22 cellular contexts compared by ENCODE assay signal in the genomic region with DNA sequence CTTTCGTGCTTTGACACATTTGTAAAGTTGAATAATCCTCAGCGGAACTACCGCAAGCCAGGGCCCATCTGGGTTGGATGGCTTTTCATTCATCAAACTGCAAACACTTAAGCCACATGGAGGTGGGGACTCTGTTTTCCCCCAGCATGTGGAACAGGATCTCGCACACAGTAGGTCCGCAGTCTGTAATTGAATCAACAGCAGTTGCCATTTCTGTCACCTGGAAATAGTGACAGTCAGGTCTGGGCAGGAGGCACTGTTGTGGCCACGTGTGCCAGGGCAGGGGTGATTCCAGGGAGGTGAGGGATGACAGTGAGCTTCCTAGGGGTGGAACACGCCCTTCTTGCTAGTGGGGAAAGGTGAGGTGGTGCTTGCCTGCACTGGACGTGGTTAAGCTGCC. TPM values are rescaled to one million over a fixed set of nuclear protein-coding genes. Genes with fewer than 3 reads are reported as not detected.
DNase-seq lines count a peak whose midpoint lies in the region; ATAC-seq, FAIRE-seq and TF ChIP-seq lines count a peak whose summit lies in the region.
"Had no signal": no experiment of that assay in that cellular context is flagged by ENCODE, and none has a peak within 500 bp of the region (broad histone marks: within the 10 kb centered on the region; RNA-seq: fewer than 3 reads in every experiment).

No MANE protein-coding gene starts in this region.

- no peak for ATAC-seq in K562
- ATAC-seq in GM18870 (IDR thresholded peaks at IDR 0.05; ENCODE audit: unreplicated experiment), result no peak
- ATAC-seq: GM12878 had no signal

- in situ Hi-C loops in K562 (cut with MboI), result no loop called here

- no peak for TF ChIP-seq RAD21 in K562 (CRISPR knock-in tag; conservative IDR thresholded peaks at IDR 0.05 in 1 of 2, IDR thresholded peaks at IDR 0.05 in 1 of 2)

- H2AFZ ChIP-seq in K562 (ENCODE audit: low read depth, low read length), result no peak overlapping the region
- H2AFZ ChIP-seq: GM23248 had no signal

- intact Hi-C loops in K562 (cut with micrococcal nuclease), result no loop called here
- intact Hi-C loops in activated CD4-positive, alpha-beta memory T cell treated with anti-CD3 and anti-CD28 coated beads for 36 hours (cut with micrococcal nuclease), result no loop called here

- H3K27ac Mint-ChIP-seq in osteocyte (ENCODE audit: unreplicated experiment), result no peak overlapping the region
- no peak overlapping the region for H3K27ac Mint-ChIP-seq in activated CD4-positive, alpha-beta memory T cell treated with anti-CD3 and anti-CD28 coated beads for 36 hours
- H3K27ac Mint-ChIP-seq: CD4-positive, CD25-positive, alpha-beta regulatory T cell; CD8-positive, alpha-beta memory T cell had no signal

- CTCF ChIA-PET in K562 (lab: Yijun Ruan, JAX; ENCODE audit: low intra/inter-chr PET ratio), result no interaction called here
- CTCF ChIA-PET in activated CD4-positive, alpha-beta memory T cell treated with anti-CD3 and anti-CD28 coated beads for 36 hours (lab: Charles Lee), result no interaction called here

- H3K9me1 ChIP-seq in K562 (ENCODE audit: control insufficient read depth, insufficient read depth, low read length), result no peaks in the 10 kb centered on the region

- no peaks in the 10 kb centered on the region for H4K20me1 ChIP-seq in K562 (replicated peaks; ENCODE audit: control insufficient read depth, insufficient read depth, low read length)

- no peak overlapping the region for H3K4me2 ChIP-seq in K562 (ENCODE audit: insufficient read depth, low read length)

- H3K27me3 Mint-ChIP-seq in osteocyte (ENCODE audit: unreplicated experiment), result peaks cover 14% of the 10 kb centered on the region
- H3K27me3 Mint-ChIP-seq in activated CD4-positive, alpha-beta memory T cell treated with anti-CD3 and anti-CD28 coated beads for 36 hours, result peaks cover 4% of the 10 kb centered on the region
- H3K27me3 Mint-ChIP-seq: CD4-positive, CD25-positive, alpha-beta regulatory T cell had no signal

- POLR2A ChIA-PET in K562 (lab: Yijun Ruan, JAX), result no interaction called here
- POLR2A ChIA-PET in activated CD4-positive, alpha-beta memory T cell treated with anti-CD3 and anti-CD28 coated beads for 36 hours (lab: Charles Lee), result no interaction called here

- H3K79me2 ChIP-seq in K562 (ENCODE audit: control insufficient read depth, insufficient read depth, low read length), result no peaks in the 10 kb centered on the region

- TF ChIP-seq CTCF in K562 (IDR thresholded peaks at IDR 0.05 in 2 of 3, conservative IDR thresholded peaks at IDR 0.05 in 1 of 3; ENCODE audit: insufficient read depth in 2 of 3, low read depth in 1 of 3, low read length in 3 of 3) (no peak), osteocyte (IDR thresholded peaks at IDR 0.05) (no peak)

- 24% methylated on average over 8 of the region's 8 CpGs for WGBS in K562 (ENCODE audit: insufficient coverage, low coverage, missing lambda C conversion rate)

- DNase-seq in K562 (ENCODE audit: extremely low read depth in 1 of 4, low spot score in 3 of 4) (no peak), ecto neural progenitor cell (ENCODE audit: low spot score) (peak; percentile 16), osteocyte (ENCODE audit: extremely low spot score, unreplicated experiment) (peak; percentile 63), NCI-H1105 treated with DMSO at 0.1 percent for 48 hours (lab: John Stamatoyannopoulos, UW) (no peak)
- DNase-seq in activated CD4-positive, alpha-beta memory T cell treated with anti-CD3 and anti-CD28 coated beads for 36 hours, result no peak
- DNase-seq: ACHN; BE2C; C1 segment of cervical spinal cord; CD4-positive, CD25-positive, alpha-beta regulatory T cell; CD8-positive, alpha-beta memory T cell; COR-L47; DMS 273 treated with DMSO at 0.1 percent for 48 hours; DMS53; DND-41; EL; GM23248; HCEC 1CT had no signal

- H3K4me1 Mint-ChIP-seq in osteocyte (ENCODE audit: unreplicated experiment), result no peaks in the 10 kb centered on the region
- H3K4me1 Mint-ChIP-seq in activated CD4-positive, alpha-beta memory T cell treated with anti-CD3 and anti-CD28 coated beads for 36 hours (ENCODE audit: low read depth), result no peaks in the 10 kb centered on the region
- H3K4me1 Mint-ChIP-seq: CD4-positive, CD25-positive, alpha-beta regulatory T cell; CD8-positive, alpha-beta memory T cell had no signal

- no peaks in the 10 kb centered on the region for H3K36me3 ChIP-seq in K562 (ENCODE audit: control insufficient read depth, insufficient read depth, low read length)
- H3K36me3 ChIP-seq: BE2C had no signal

- no peaks in the 10 kb centered on the region for H3K9me3 ChIP-seq in K562 (replicated peaks; ENCODE audit: control insufficient read depth, insufficient read depth, low read depth, low read length)
- H3K9me3 ChIP-seq: BE2C had no signal

- TF ChIP-seq EP300 in K562 (IDR thresholded peaks at IDR 0.05; ENCODE audit: low read length), result no peak

- no peak overlapping the region for H3K27ac ChIP-seq in K562 (ENCODE audit: extremely low read depth, low read depth, low read length)
- H3K27ac ChIP-seq: GM23248, HL-60 had no signal

- H3K27me3 ChIP-seq in K562 (ENCODE audit: control insufficient read depth in 2 of 2, insufficient read depth in 2 of 2, low read length in 2 of 2), result peaks cover 15 to 68% of the 10 kb centered on the region in 2 experiments; a peak in 4 of 5 replicates
- H3K27me3 ChIP-seq: BE2C had no signal

- no peak overlapping the region for H3K9ac ChIP-seq in K562 (ENCODE audit: insufficient read depth in 1 of 2, low read depth in 2 of 2, low read length in 2 of 2)
- H3K9ac ChIP-seq: GM23248 had no signal

- FAIRE-seq in K562 (lab: Jason Lieb, UNC), result no peak
- FAIRE-seq: A204.1, GM12878 had no signal

- H3K9me3 Mint-ChIP-seq in osteocyte (ENCODE audit: unreplicated experiment), result peaks cover 4% of the 10 kb centered on the region
- no peaks in the 10 kb centered on the region for H3K9me3 Mint-ChIP-seq in activated CD4-positive, alpha-beta memory T cell treated with anti-CD3 and anti-CD28 coated beads for 36 hours
- H3K9me3 Mint-ChIP-seq: CD8-positive, alpha-beta memory T cell had no signal

- no peaks in the 10 kb centered on the region for H3K36me3 Mint-ChIP-seq in osteocyte (ENCODE audit: unreplicated experiment)
- no peaks in the 10 kb centered on the region for H3K36me3 Mint-ChIP-seq in activated CD4-positive, alpha-beta memory T cell treated with anti-CD3 and anti-CD28 coated beads for 36 hours
- H3K36me3 Mint-ChIP-seq: CD4-positive, CD25-positive, alpha-beta regulatory T cell; CD8-positive, alpha-beta memory T cell had no signal

- BruUV-seq in K562 (replicated peaks; lab: Mats Ljungman, UMichigan), result no TSS peak

- no peaks in the 10 kb centered on the region; a peak in 1 of 5 replicates for H3K4me1 ChIP-seq in K562 (replicated peaks in 1 of 2; ENCODE audit: control insufficient read depth in 2 of 2, insufficient read depth in 2 of 2, low read length in 2 of 2)
- H3K4me1 ChIP-seq: BE2C had no signal

- TF ChIP-seq POLR2A in K562 (conservative IDR thresholded peaks at IDR 0.05), result no peak

- no peak overlapping the region for H3K4me3 Mint-ChIP-seq in osteocyte (ENCODE audit: unreplicated experiment)
- H3K4me3 Mint-ChIP-seq in activated CD4-positive, alpha-beta memory T cell treated with anti-CD3 and anti-CD28 coated beads for 36 hours, result no peak overlapping the region
- H3K4me3 Mint-ChIP-seq: CD4-positive, CD25-positive, alpha-beta regulatory T cell; CD8-positive, alpha-beta memory T cell had no signal

- H3K4me3 ChIP-seq in K562, result no peak overlapping the region
- H3K4me3 ChIP-seq: GM12878, GM23248 had no signal

TF ChIP-seq in K562, 482 proteins besides CTCF, POLR2A, EP300 and RAD21:
- TF ChIP-seq ZNF280A (IDR thresholded peaks at IDR 0.05; ENCODE audit: low read depth, partially characterized antibody) (no peak), ZKSCAN1 (IDR thresholded peaks at IDR 0.05; ENCODE audit: low read depth, low read length) (peak; percentile 56; the same call in 1 of the 2 replicates)
TF ChIP-seq in K562: peak in this region for 1.

RNA-seq across cellular contexts. Expression of gene ANO1, which starts 50.7 kb away (rescaled TPM):
- 0.21 TPM in 1 of 2 replicates, not detected in the other for total RNA-seq in K562 (2011; cell fraction: chromatin; rRNA removed; ENCODE audit: low replicate concordance)
- total RNA-seq in K562 (2011; cell fraction: nucleolus; rRNA removed), result 0.33 and 0.39 TPM in 2 replicates
- not detected in 2 replicates for total RNA-seq in K562 (2011; cell fraction: nucleoplasm; rRNA removed)
- total RNA-seq in K562 (2014; rRNA removed), result not detected in 2 replicates
- total RNA-seq in K562 (2014; rRNA removed; fragmentation: Illumina TruSeq; extraction: Trizol), result not detected in 2 replicates
- total RNA-seq in K562 (2015; rRNA removed; fragmentation: Illumina TruSeq; extraction: Trizol), result not detected in 2 replicates
- 0.13 TPM in 1 of 2 replicates, not detected in the other for total RNA-seq in K562 (2021)
- 0.39 TPM in 1 of 2 replicates, not detected in the other for polyA plus RNA-seq in K562 (2011; rRNA removed)
- 0.01 and 0.10 TPM in 2 replicates for polyA plus RNA-seq in K562 (2011; cell fraction: cytosol; rRNA removed)
- polyA plus RNA-seq in K562 (2011; cell fraction: nucleus; rRNA removed), result 0.16 and 0.38 TPM in 2 replicates
- polyA plus RNA-seq in K562 (2012), result 0.04 TPM in 1 of 2 replicates, not detected in the other
- polyA plus RNA-seq in K562 (2014; fragmentation: Illumina TruSeq; extraction: Trizol), result 0.22 TPM in 1 of 2 replicates, not detected in the other
- polyA plus RNA-seq in K562 (2014; fragmentation: Nextera tagmentation; extraction: Ambion mirVana), result not detected
- not detected in 2 replicates for polyA plus RNA-seq in K562 (2014; rRNA removed)
- 0.12 TPM in 1 of 2 replicates, not detected in the other for polyA minus RNA-seq in K562 (2011; rRNA and poly(A)+ RNA removed)
- not detected in 2 replicates for polyA minus RNA-seq in K562 (2011; cell fraction: cytosol; rRNA and poly(A)+ RNA removed)
- polyA minus RNA-seq in K562 (2011; cell fraction: nucleus; rRNA and poly(A)+ RNA removed), result 0.11 and 0.27 TPM in 2 replicates
- not detected in 2 replicates for total RNA-seq in osteocyte
- total RNA-seq in activated CD4-positive, alpha-beta memory T cell treated with anti-CD3 and anti-CD28 coated beads for 36 hours, result not detected
- total RNA-seq: CD4-positive, CD25-positive, alpha-beta regulatory T cell; CD8-positive, alpha-beta memory T cell; G401 had no signal
- polyA plus RNA-seq: CD4-positive, CD25-positive, alpha-beta regulatory T cell; CD8-positive, alpha-beta memory T cell; GM23248 had no signal

Comparison
In these comparisons a context has a peak if more than half of its experiments do, and no peak if none do; other contexts are left out.
1. DNase-seq: peak in ecto neural progenitor cell (single experiment) and osteocyte (single experiment); none in K562 (0 of 4), NCI-H1105 treated with DMSO at 0.1 percent for 48 hours (single experiment) and activated CD4-positive, alpha-beta memory T cell treated with anti-CD3 and anti-CD28 coated beads for 36 hours (single experiment).